21 cellular contexts compared by ENCODE assay signal in the genomic region with DNA sequence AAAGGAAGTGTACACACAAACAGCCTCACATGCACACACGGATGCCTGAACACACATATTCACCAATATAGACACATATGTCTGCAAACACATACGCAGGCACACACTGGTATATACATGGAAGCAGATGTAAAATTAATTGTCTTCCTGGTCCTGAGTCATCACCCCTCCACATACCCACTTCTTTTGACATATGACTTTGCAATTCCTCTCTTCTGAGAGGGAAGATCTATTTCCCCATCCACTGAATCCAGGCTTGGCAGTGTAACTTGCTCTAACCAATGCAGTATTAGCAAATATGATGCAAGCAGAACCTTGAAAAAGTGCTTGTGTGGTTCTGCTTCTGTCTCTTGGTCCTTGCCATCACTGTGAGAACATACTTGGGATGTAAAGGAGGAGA.
DNase-seq lines count a peak whose midpoint lies in the region; FAIRE-seq and TF ChIP-seq lines count a peak whose summit lies in the region.
"Had no signal": no experiment of that assay in that cellular context is flagged by ENCODE, and none has a peak within 500 bp of the region (broad histone marks: within the 10 kb centered on the region; RNA-seq: fewer than 3 reads in every experiment).

No MANE protein-coding gene starts in this region.

- intact Hi-C loops in head of caudate nucleus (cut with DNase I) (no loop called here), esophagus squamous epithelium (cut with DNase I) (no loop called here)

- no peaks in the 10 kb centered on the region for H3K79me2 ChIP-seq in GM23248 (ENCODE audit: insufficient read depth)

- H3K27ac ChIP-seq in GM23248, result no peak overlapping the region
- H3K27ac ChIP-seq in small intestine (ENCODE audit: low read depth in 1 of 2, low read length in 1 of 2), result no peak overlapping the region
- no peak overlapping the region for H3K27ac ChIP-seq in esophagus squamous epithelium
- H3K27ac ChIP-seq: ovary, PC-9, testis had no signal

- no peak overlapping the region for H3K4me2 ChIP-seq in GM23248 (ENCODE audit: unreplicated experiment)
- H3K4me2 ChIP-seq: PC-9 had no signal

- POLR2A ChIA-PET in AG04449 (lab: Yijun Ruan, JAX), result no interaction called here

- H3K36me3 ChIP-seq in GM23248 (ENCODE audit: low read depth), result no peaks in the 10 kb centered on the region
- no peaks in the 10 kb centered on the region for H3K36me3 ChIP-seq in small intestine (ENCODE audit: control insufficient read depth in 2 of 2, insufficient read depth in 2 of 2, low read length in 2 of 2)
- no peaks in the 10 kb centered on the region for H3K36me3 ChIP-seq in esophagus squamous epithelium
- H3K36me3 ChIP-seq: ovary had no signal

- no peaks in the 10 kb centered on the region for H3F3A ChIP-seq in GM23248 (ENCODE audit: insufficient read depth)

- H3K9me2 ChIP-seq in GM23248 (ENCODE audit: insufficient read depth), result no peaks in the 10 kb centered on the region

- H3K4me3 ChIP-seq in AG04449 (ENCODE audit: low read depth, low read length) (no peak overlapping the region), GM23248 (no peak overlapping the region), small intestine (ENCODE audit: low read depth in 1 of 2, low read length in 2 of 2) (no peak overlapping the region), esophagus squamous epithelium (no peak overlapping the region)
- H3K4me3 ChIP-seq: ovary, PC-9, testis had no signal

- in situ Hi-C loops in GM23248 (cut with MboI), result no loop called here
- in situ Hi-C loops in GM13976 (cut with MboI; ENCODE audit: low sequenced_read_pairs, unreplicated experiment), result no loop called here

- no peaks in the 10 kb centered on the region for H4K20me1 ChIP-seq in GM23248 (ENCODE audit: insufficient read depth)

- no peak for TF ChIP-seq POLR2A in esophagus squamous epithelium (IDR thresholded peaks at IDR 0.05)

- no peak for TF ChIP-seq CTCF in AG04449 (IDR thresholded peaks at IDR 0.05; ENCODE audit: insufficient read depth, low read length, missing control alignments)
- no peak for TF ChIP-seq CTCF in GM13976 (IDR thresholded peaks at IDR 0.05; ENCODE audit: borderline replicate concordance, control extremely low read depth, extremely low read depth, insufficient read depth, missing control alignments)
- TF ChIP-seq CTCF in esophagus squamous epithelium (IDR thresholded peaks at IDR 0.05), result no peak

- H3K27me3 ChIP-seq in GM23248 (replicated peaks; ENCODE audit: insufficient read depth) (no peaks in the 10 kb centered on the region), small intestine (ENCODE audit: control insufficient read depth in 2 of 2, insufficient read depth in 2 of 2, low read length in 2 of 2) (peaks cover 0 to 2% of the 10 kb centered on the region in 2 donors), esophagus squamous epithelium (peaks cover 0 to 9% (median 0%) of the 10 kb centered on the region in 4 donors)
- H3K27me3 ChIP-seq: ovary, testis had no signal

- H3K9me3 ChIP-seq in GM23248 (ENCODE audit: low read depth) (no peaks in the 10 kb centered on the region), small intestine (ENCODE audit: control insufficient read depth, low read depth) (no peaks in the 10 kb centered on the region), esophagus squamous epithelium (no peaks in the 10 kb centered on the region)
- H3K9me3 ChIP-seq: ovary, testis had no signal

- CTCF ChIA-PET in AG04449 (lab: Yijun Ruan, JAX), result interaction anchor here (1.0 to 9.9 kb wide), 3 partner anchors 16 to 258 kb away, joined by 3 to 87 read pairs (median 5); no protein-coding TSS in a partner anchor

- WGBS in GM23248 (ENCODE audit: low coverage in 1 of 2, low lambda C conversion rate in 2 of 2, missing lambda C conversion rate in 2 of 2), 2 experiments, result 78 to 84% methylated on average over 2 of the region's 2 CpGs
- 83 to 86% (median 85%) methylated on average over 2 of the region's 2 CpGs for WGBS in small intestine, 3 donors
- 73 to 79% methylated on average over 2 of the region's 2 CpGs for WGBS in esophagus squamous epithelium, 2 donors

- H3K4me1 ChIP-seq in GM23248 (ENCODE audit: insufficient read depth) (no peaks in the 10 kb centered on the region), small intestine (ENCODE audit: control insufficient read depth in 2 of 2, insufficient read depth in 1 of 2, low read depth in 1 of 2, low read length in 1 of 2) (no peaks in the 10 kb centered on the region), esophagus squamous epithelium (peaks cover 0 to 16% (median 0%) of the 10 kb centered on the region in 3 donors)
- H3K4me1 ChIP-seq: testis had no signal

- no peak for FAIRE-seq in small intestine (lab: Jason Lieb, UNC)
- FAIRE-seq: colon, GM12892 had no signal

- H2AFZ ChIP-seq in GM23248, result no peak overlapping the region
- H2AFZ ChIP-seq: PC-9 had no signal

- DNase-seq in AG04449 (ENCODE audit: low read depth, low spot score), result peak; percentile 50
- DNase-seq in GM23248, result peak; percentile 82
- peak; percentile 53 for DNase-seq in SIG-M5 (lab: John Stamatoyannopoulos, UW)
- DNase-seq in fibroblast of the conjunctiva (ENCODE audit: low read depth), result peak; percentile 13
- DNase-seq in head of caudate nucleus, result no peak
- no peak for DNase-seq in small intestine
- no peak for DNase-seq in GM13976 (ENCODE audit: low spot score)
- DNase-seq in esophagus squamous epithelium (lab: John Stamatoyannopoulos, UW), result no peak
- DNase-seq: activated CD4-positive, alpha-beta T cell treated with anti-CD3 and anti-CD28 coated beads for 36 hours; activated naive CD8-positive, alpha-beta T cell treated with anti-CD3 and anti-CD28 coated beads, Interleukin-2, amount 10 ng/mL, durations not matched to agents 7 days and 5 days; activated T-cell treated with anti-CD3 and anti-CD28 coated beads for 4 hours; DMS53; erythroblast; NCI-H1105 treated with DMSO at 0.1 percent for 48 hours; NCI-H446; ovary; PC-9; T-helper 1 cell; testis had no signal

- no peak overlapping the region for H3K9ac ChIP-seq in GM23248

Comparison
In these comparisons a context has a peak if more than half of its experiments do, and no peak if none do; other contexts are left out.
1. DNase-seq: peak in AG04449 (single experiment), GM23248 (single experiment), SIG-M5 (single experiment) and fibroblast of the conjunctiva (single experiment); none in head of caudate nucleus (0 of 42), small intestine (single experiment), GM13976 (single experiment) and esophagus squamous epithelium (single experiment).